Comparison of ENCODE assay signal across 22 cellular contexts in genomic region chr1:242447682-242448081, GRCh38.
DNase-seq lines count a peak whose midpoint lies in the region; ATAC-seq and TF ChIP-seq lines count a peak whose summit lies in the region.
"Had no signal": no experiment of that assay in that cellular context is flagged by ENCODE, and none has a peak within 500 bp of the region (broad histone marks: within the 10 kb centered on the region; RNA-seq: fewer than 3 reads in every experiment).

No MANE protein-coding gene starts in this region.

- H3K36me3 ChIP-seq in iPS-20b (ENCODE audit: insufficient read depth, low read depth, low read length): no peaks in the 10 kb centered on the region
- no peaks in the 10 kb centered on the region for H3K36me3 ChIP-seq in brain microvascular endothelial cell (replicated peaks)
- H3K36me3 ChIP-seq: BE2C had no signal

- no peak overlapping the region for H3K14ac ChIP-seq in H9 (ENCODE audit: insufficient read depth, low read length)

- peak overlapping the region; percentile 54 to 89 (median 88) for H3K27ac Mint-ChIP-seq in H9

- H4K8ac ChIP-seq in H9 (replicated peaks; ENCODE audit: insufficient read length, low read depth, low read length): no peak overlapping the region

- H3K36me3 Mint-ChIP-seq in H9 (ENCODE audit: insufficient read depth in 1 of 3, low read depth in 3 of 3): peaks cover 0 to 6% (median 0%) of the 10 kb centered on the region in 3 experiments; a peak in 1 of 7 replicates
- H3K36me3 Mint-ChIP-seq: CD4-positive, CD25-positive, alpha-beta regulatory T cell had no signal

- no peaks in the 10 kb centered on the region for H4K20me1 ChIP-seq in H9 (ENCODE audit: control insufficient read depth, insufficient read depth, insufficient read length)

- H3K4ac ChIP-seq in H9 (ENCODE audit: low read depth, low read length): no peak overlapping the region

- no peak overlapping the region for H2BK20ac ChIP-seq in H9 (ENCODE audit: low read depth, low read length, poor library complexity, severe bottlenecking)

- H4K5ac ChIP-seq in H9 (ENCODE audit: insufficient read length, low read depth, low read length): no peak overlapping the region

- H2AK5ac ChIP-seq in H9 (ENCODE audit: insufficient read length, low read length): no peak overlapping the region

- H3K18ac ChIP-seq in H9 (ENCODE audit: insufficient read length, low read depth, low read length): no peak overlapping the region

- H3K9me3 ChIP-seq in H9 (ENCODE audit: control insufficient read depth, low read depth, low read length) (no peaks in the 10 kb centered on the region), iPS-20b (ENCODE audit: insufficient read depth, low read depth, low read length) (no peaks in the 10 kb centered on the region)
- H3K9me3 ChIP-seq: A549, BE2C had no signal

- H3K4me3 Mint-ChIP-seq in H9: peak overlapping the region in 1 of 2 experiments; percentile 3; a peak in 1 of 5 replicates
- H3K4me3 Mint-ChIP-seq: CD4-positive, CD25-positive, alpha-beta regulatory T cell had no signal

- WGBS in H9 (ENCODE audit: extremely low coverage, insufficient read length, low lambda C conversion rate): no CpG with 5 or more reads among the region's 7 CpGs

- ATAC-seq in GM21717 (IDR thresholded peaks at IDR 0.05; ENCODE audit: unreplicated experiment) (no peak), HG03280 (IDR thresholded peaks at IDR 0.05; ENCODE audit: unreplicated experiment) (no peak)
- ATAC-seq: A549 had no signal

- H3K23me2 ChIP-seq in H9 (ENCODE audit: insufficient read length, low read depth, low read length, poor library complexity, severe bottlenecking): no peaks in the 10 kb centered on the region

- H3K27me3 Mint-ChIP-seq in H9 (ENCODE audit: low read depth): no peaks in the 10 kb centered on the region
- H3K27me3 Mint-ChIP-seq: CD4-positive, CD25-positive, alpha-beta regulatory T cell had no signal

- no peak overlapping the region for H4K91ac ChIP-seq in H9 (ENCODE audit: insufficient read length, low read depth, low read length)

- H3K9ac ChIP-seq in H9 (ENCODE audit: extremely low read depth, insufficient read length, low read length): no peak overlapping the region
- H3K9ac ChIP-seq in iPS-20b (ENCODE audit: low read depth, low read length): peak overlapping the region; percentile 49; the same call in 1 of the 2 replicates

- H3K4me3 ChIP-seq in iPS-20b (ENCODE audit: low read length) (peak overlapping the region; percentile 28; the same call in 1 of the 2 replicates), retinal pigment epithelial cell (ENCODE audit: low read length) (peak overlapping the region; percentile 32), brain microvascular endothelial cell (ENCODE audit: low read depth, low read length) (no peak overlapping the region)
- H3K4me3 ChIP-seq: A549, SK-N-MC had no signal

- no peaks in the 10 kb centered on the region for H3K79me1 ChIP-seq in H9 (ENCODE audit: insufficient read depth, low read depth, low read length, poor library complexity, severe bottlenecking)

- no peaks in the 10 kb centered on the region for H3K27me3 ChIP-seq in H9 (ENCODE audit: insufficient read depth, low read length)
- H3K27me3 ChIP-seq in iPS-20b (ENCODE audit: insufficient read depth, low read length): no peaks in the 10 kb centered on the region
- no peaks in the 10 kb centered on the region for H3K27me3 ChIP-seq in brain microvascular endothelial cell (replicated peaks)
- H3K27me3 ChIP-seq: BE2C had no signal

- no peaks in the 10 kb centered on the region for H3K9me3 Mint-ChIP-seq in H9

- H3K79me2 ChIP-seq in H9 (ENCODE audit: insufficient read depth, low read length): no peaks in the 10 kb centered on the region

- no peak overlapping the region for H2BK12ac ChIP-seq in H9 (ENCODE audit: insufficient read length, low read depth, low read length)

- no peak for DNase-seq in H9
- DNase-seq in astrocyte of the hippocampus (ENCODE audit: low read depth, low spot score): peak; percentile 34
- peak; percentile 94 for DNase-seq in retinal pigment epithelial cell (ENCODE audit: low read depth)
- no peak for DNase-seq in T-helper 1 cell
- no peak for DNase-seq in brain microvascular endothelial cell
- DNase-seq: BE2C; CD4-positive, CD25-positive, alpha-beta regulatory T cell; EL; KBM-7; NCI-H1092; NCI-H1436; NCI-H187 treated with DMSO at 0.1 percent for 48 hours; NCI-H2107; NCI-H446 treated with DMSO at 0.1 percent for 48 hours; NCI-H526 treated with DMSO at 0.1 percent for 48 hours; SHP77 treated with DMSO at 0.1 percent for 48 hours had no signal

- peak overlapping the region; percentile 83 for H2AFZ ChIP-seq in H9 (ENCODE audit: low read length)

- in situ Hi-C loops in brain microvascular endothelial cell (cut with HindIII; ENCODE audit: low pct_ligation_motif_present, low sequenced_read_pairs): no loop called here

- no peak overlapping the region for H2BK15ac ChIP-seq in H9 (ENCODE audit: low read depth, low read length)

- H3K23ac ChIP-seq in H9 (ENCODE audit: insufficient read length, low read depth, low read length): no peak overlapping the region

- H3K4me1 ChIP-seq in H9 (ENCODE audit: insufficient read depth, low read length): peaks cover 6% of the 10 kb centered on the region; the same call in 1 of the 2 replicates
- H3K4me1 ChIP-seq in iPS-20b (ENCODE audit: insufficient read depth, low read length): peaks cover 25% of the 10 kb centered on the region
- H3K4me1 ChIP-seq: A549 had no signal

- no peak overlapping the region for H3K4me2 ChIP-seq in H9 (ENCODE audit: insufficient read depth, insufficient read length, low read length)
- H3K4me2 ChIP-seq: A549 had no signal

- no peak overlapping the region for H3T11ph ChIP-seq in H9 (ENCODE audit: low read length)

- H2BK120ac ChIP-seq in H9 (ENCODE audit: low read depth, low read length, poor library complexity, severe bottlenecking): no peak overlapping the region

- TF ChIP-seq CTCF in H9 (conservative IDR thresholded peaks at IDR 0.05) (no peak), retinal pigment epithelial cell (conservative IDR thresholded peaks at IDR 0.05; ENCODE audit: low read depth, low read length) (no peak), brain microvascular endothelial cell (IDR thresholded peaks at IDR 0.05; ENCODE audit: low read depth, low read length, missing control alignments) (no peak)

- H3K27ac ChIP-seq in H9 (ENCODE audit: insufficient read length, low read depth, low read length) (no peak overlapping the region), iPS-20b (ENCODE audit: low read length) (no peak overlapping the region), brain microvascular endothelial cell (no peak overlapping the region)
- H3K27ac ChIP-seq: A549, RWPE1, SK-N-MC had no signal

- no peak overlapping the region for H3K56ac ChIP-seq in H9 (ENCODE audit: insufficient read length, low read depth, low read length)

- peaks cover 34 to 35% of the 10 kb centered on the region in 2 experiments for H3K4me1 Mint-ChIP-seq in H9
- H3K4me1 Mint-ChIP-seq: CD4-positive, CD25-positive, alpha-beta regulatory T cell had no signal

- H2BK5ac ChIP-seq in H9 (ENCODE audit: insufficient read length, low read length): no peak overlapping the region

Comparison
In these comparisons a context has a peak if more than half of its experiments do, and no peak if none do; other contexts are left out.
1. DNase-seq: peak in astrocyte of the hippocampus (single experiment) and retinal pigment epithelial cell (single experiment); none in H9 (single experiment), T-helper 1 cell (0 of 5) and brain microvascular endothelial cell (single experiment).